Comparison of ENCODE assay signal across 1 cellular context in the genomic region with DNA sequence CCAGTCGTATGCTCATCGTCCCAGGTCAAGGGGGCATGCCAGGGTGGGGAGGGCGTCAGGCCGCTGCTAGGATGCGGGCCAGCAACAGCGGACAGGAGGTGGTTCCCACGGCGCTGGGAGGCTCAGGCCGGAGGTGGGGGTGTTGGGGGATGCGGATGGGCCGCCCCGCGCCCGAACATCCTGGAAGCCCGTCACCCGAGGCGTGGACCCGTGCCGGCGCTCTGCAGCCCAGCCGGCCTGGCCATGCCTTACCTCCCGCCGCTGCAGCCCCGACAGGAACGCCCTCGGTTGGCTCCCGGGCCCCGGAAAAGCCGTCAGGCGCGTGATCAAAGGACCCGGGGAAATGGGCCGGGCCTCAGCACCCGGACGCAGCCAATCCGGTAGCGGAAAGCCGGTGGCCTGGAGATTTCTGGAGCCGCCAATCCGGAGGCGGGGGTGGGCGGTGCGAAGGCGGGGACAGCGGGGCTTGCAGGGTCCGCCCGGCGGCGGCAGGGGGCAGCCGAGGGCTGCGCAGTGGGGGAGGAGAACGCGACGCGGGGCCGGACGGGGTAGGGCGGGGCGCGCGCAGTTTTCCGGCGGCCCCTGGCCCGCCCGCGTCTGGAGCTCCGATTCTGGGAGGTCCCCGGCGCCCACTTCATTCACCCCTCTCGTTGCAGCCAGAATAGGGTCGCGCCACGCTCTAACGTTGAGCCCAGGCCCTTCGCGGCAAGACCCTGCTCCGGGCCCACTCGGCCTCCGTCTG.
A peak's percentile ranks its signal among the peaks of the same experiment; 100 is the strongest.
TF ChIP-seq lines count a peak whose summit lies in the region.

TSS of gene SMIM29 (minus strand) at position 280 of the 742 bp plus-strand sequence. CDS start 1,215 bp downstream, outside the sequence.

TF ChIP-seq in HepG2, 621 proteins besides CTCF, POLR2A, EP300 and RAD21 (continued from another document and continues in another):
- TF ChIP-seq SOX13 (IDR thresholded peaks at IDR 0.05) (0 out of 2 replicates have a peak, but pooled peaks have one; percentile 16), SOX13 (CRISPR knock-in tag; conservative IDR thresholded peaks at IDR 0.05 in 1 of 2, IDR thresholded peaks at IDR 0.05 in 1 of 2) (peak in 1 of 2 experiments; percentile 3; a peak in 1 of 4 replicates), KDM5B (CRISPR knock-in tag; IDR thresholded peaks at IDR 0.05; ENCODE audit: borderline replicate concordance) (peak; percentile 64), SMAD3 (CRISPR knock-in tag; IDR thresholded peaks at IDR 0.05) (peak; percentile 54; the same call in 1 of the 2 replicates), ZNF547 (CRISPR knock-in tag; IDR thresholded peaks at IDR 0.05) (peak; percentile 93), ZNF205 (CRISPR knock-in tag; IDR thresholded peaks at IDR 0.05) (0 out of 2 replicates have a peak, but pooled peaks have one; percentile 33), MXI1 (IDR thresholded peaks at IDR 0.05; ENCODE audit: borderline replicate concordance, low read depth, low read length) (peak; percentile 95; the same call in 2 of the 3 replicates), ZNF34 (CRISPR knock-in tag; IDR thresholded peaks at IDR 0.05; ENCODE audit: borderline replicate concordance) (no peak), ZNF468 (CRISPR knock-in tag; IDR thresholded peaks at IDR 0.05) (peak; percentile 72; the same call in 1 of the 2 replicates), CBX1 (IDR thresholded peaks at IDR 0.05; ENCODE audit: low read depth) (peak; percentile 37), SMAD1 (CRISPR knock-in tag; IDR thresholded peaks at IDR 0.05; ENCODE audit: borderline replicate concordance, low read depth) (peak; percentile 26; the same call in 1 of the 2 replicates), CEBPG (CRISPR knock-in tag; IDR thresholded peaks at IDR 0.05) (no peak), FOXM1 (CRISPR knock-in tag; IDR thresholded peaks at IDR 0.05) (no peak), TBL1XR1 (IDR thresholded peaks at IDR 0.05; ENCODE audit: borderline replicate concordance, low read length, partially characterized antibody) (peak; percentile 21), ARHGAP35 (CRISPR knock-in tag; IDR thresholded peaks at IDR 0.05; ENCODE audit: borderline replicate concordance) (peak; percentile 85), KAT2B (IDR thresholded peaks at IDR 0.05; ENCODE audit: borderline replicate concordance, low read depth, low read length) (no peak), CCAR2 (optimal IDR thresholded peaks at IDR 0.05; ENCODE audit: low read depth, low read length) (no peak), EEA1 (CRISPR knock-in tag; IDR thresholded peaks at IDR 0.05; ENCODE audit: borderline replicate concordance) (no peak), BRCA1 (CRISPR knock-in tag; IDR thresholded peaks at IDR 0.05) (no peak; the same call in none of the 2 replicates), FOXA3 (CRISPR knock-in tag; IDR thresholded peaks at IDR 0.05) (peak; percentile 23; the same call in 1 of the 2 replicates), THAP11 (CRISPR knock-in tag; IDR thresholded peaks at IDR 0.05) (peak; percentile 62; the same call in 1 of the 2 replicates), ZBTB1 (CRISPR knock-in tag; IDR thresholded peaks at IDR 0.05; ENCODE audit: borderline replicate concordance) (no peak), ZNF276 (CRISPR knock-in tag; IDR thresholded peaks at IDR 0.05; ENCODE audit: low read depth) (no peak), GMEB1 (CRISPR knock-in tag; IDR thresholded peaks at IDR 0.05; ENCODE audit: borderline replicate concordance) (peak; percentile 85), ZNF264 (CRISPR knock-in tag; IDR thresholded peaks at IDR 0.05) (no peak; the same call in 1 of the 2 replicates), SKI (IDR thresholded peaks at IDR 0.05; ENCODE audit: partially characterized antibody) (peak; percentile 64), NR2F6 (IDR thresholded peaks at IDR 0.05) (no peak), NR2F6 (CRISPR knock-in tag; IDR thresholded peaks at IDR 0.05) (peak; percentile 22; the same call in 1 of the 2 replicates), NR0B2 (CRISPR knock-in tag; IDR thresholded peaks at IDR 0.05) (peak; percentile 91), ZNF749 (CRISPR knock-in tag; IDR thresholded peaks at IDR 0.05; ENCODE audit: borderline replicate concordance) (peak; percentile 70; the same call in 1 of the 2 replicates), ATF7 (IDR thresholded peaks at IDR 0.05) (no peak), ATF7 (CRISPR knock-in tag; IDR thresholded peaks at IDR 0.05) (peak; percentile 8; the same call in 1 of the 2 replicates), HNRNPL (IDR thresholded peaks at IDR 0.05; ENCODE audit: low read depth, low read length) (peak; percentile 85), HOXA7 (CRISPR knock-in tag; IDR thresholded peaks at IDR 0.05) (no peak), ZNF207 (IDR thresholded peaks at IDR 0.05; ENCODE audit: borderline replicate concordance) (no peak), XBP1 (CRISPR knock-in tag; IDR thresholded peaks at IDR 0.05) (no peak), ZNF597 (CRISPR knock-in tag; IDR thresholded peaks at IDR 0.05) (no peak), PATZ1 (CRISPR knock-in tag; IDR thresholded peaks at IDR 0.05) (peak; percentile 71), NFATC3 (CRISPR knock-in tag; IDR thresholded peaks at IDR 0.05) (peak; percentile 71; the same call in 1 of the 2 replicates), SP4 (CRISPR knock-in tag; IDR thresholded peaks at IDR 0.05) (peak; percentile 81), DR1 (CRISPR knock-in tag; IDR thresholded peaks at IDR 0.05) (peak; percentile 67; the same call in 1 of the 2 replicates), PBX2 (CRISPR knock-in tag; IDR thresholded peaks at IDR 0.05) (no peak), TCF7 (IDR thresholded peaks at IDR 0.05; ENCODE audit: low read depth) (peak; percentile 86)
- TF ChIP-seq, protein P1, sequence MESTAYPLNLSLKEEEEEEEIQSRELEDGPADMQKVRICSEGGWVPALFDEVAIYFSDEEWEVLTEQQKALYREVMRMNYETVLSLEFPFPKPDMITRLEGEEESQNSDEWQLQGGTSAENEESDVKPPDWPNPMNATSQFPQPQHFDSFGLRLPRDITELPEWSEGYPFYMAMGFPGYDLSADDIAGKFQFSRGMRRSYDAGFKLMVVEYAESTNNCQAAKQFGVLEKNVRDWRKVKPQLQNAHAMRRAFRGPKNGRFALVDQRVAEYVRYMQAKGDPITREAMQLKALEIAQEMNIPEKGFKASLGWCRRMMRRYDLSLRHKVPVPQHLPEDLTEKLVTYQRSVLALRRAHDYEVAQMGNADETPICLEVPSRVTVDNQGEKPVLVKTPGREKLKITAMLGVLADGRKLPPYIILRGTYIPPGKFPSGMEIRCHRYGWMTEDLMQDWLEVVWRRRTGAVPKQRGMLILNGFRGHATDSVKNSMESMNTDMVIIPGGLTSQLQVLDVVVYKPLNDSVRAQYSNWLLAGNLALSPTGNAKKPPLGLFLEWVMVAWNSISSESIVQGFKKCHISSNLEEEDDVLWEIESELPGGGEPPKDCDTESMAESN (CRISPR knock-in tag; conservative IDR thresholded peaks at IDR 0.05) = peak; percentile 87
- TF ChIP-seq, protein P2, sequence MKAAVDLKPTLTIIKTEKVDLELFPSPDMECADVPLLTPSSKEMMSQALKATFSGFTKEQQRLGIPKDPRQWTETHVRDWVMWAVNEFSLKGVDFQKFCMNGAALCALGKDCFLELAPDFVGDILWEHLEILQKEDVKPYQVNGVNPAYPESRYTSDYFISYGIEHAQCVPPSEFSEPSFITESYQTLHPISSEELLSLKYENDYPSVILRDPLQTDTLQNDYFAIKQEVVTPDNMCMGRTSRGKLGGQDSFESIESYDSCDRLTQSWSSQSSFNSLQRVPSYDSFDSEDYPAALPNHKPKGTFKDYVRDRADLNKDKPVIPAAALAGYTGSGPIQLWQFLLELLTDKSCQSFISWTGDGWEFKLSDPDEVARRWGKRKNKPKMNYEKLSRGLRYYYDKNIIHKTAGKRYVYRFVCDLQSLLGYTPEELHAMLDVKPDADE (CRISPR knock-in tag; IDR thresholded peaks at IDR 0.05) = no peak
- TF ChIP-seq, protein P3, sequence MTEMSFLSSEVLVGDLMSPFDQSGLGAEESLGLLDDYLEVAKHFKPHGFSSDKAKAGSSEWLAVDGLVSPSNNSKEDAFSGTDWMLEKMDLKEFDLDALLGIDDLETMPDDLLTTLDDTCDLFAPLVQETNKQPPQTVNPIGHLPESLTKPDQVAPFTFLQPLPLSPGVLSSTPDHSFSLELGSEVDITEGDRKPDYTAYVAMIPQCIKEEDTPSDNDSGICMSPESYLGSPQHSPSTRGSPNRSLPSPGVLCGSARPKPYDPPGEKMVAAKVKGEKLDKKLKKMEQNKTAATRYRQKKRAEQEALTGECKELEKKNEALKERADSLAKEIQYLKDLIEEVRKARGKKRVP (CRISPR knock-in tag; IDR thresholded peaks at IDR 0.05) = no peak
- TF ChIP-seq, protein P4, sequence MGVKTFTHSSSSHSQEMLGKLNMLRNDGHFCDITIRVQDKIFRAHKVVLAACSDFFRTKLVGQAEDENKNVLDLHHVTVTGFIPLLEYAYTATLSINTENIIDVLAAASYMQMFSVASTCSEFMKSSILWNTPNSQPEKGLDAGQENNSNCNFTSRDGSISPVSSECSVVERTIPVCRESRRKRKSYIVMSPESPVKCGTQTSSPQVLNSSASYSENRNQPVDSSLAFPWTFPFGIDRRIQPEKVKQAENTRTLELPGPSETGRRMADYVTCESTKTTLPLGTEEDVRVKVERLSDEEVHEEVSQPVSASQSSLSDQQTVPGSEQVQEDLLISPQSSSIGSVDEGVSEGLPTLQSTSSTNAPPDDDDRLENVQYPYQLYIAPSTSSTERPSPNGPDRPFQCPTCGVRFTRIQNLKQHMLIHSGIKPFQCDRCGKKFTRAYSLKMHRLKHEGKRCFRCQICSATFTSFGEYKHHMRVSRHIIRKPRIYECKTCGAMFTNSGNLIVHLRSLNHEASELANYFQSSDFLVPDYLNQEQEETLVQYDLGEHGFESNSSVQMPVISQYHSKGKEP (CRISPR knock-in tag; IDR thresholded peaks at IDR 0.05) = no peak
- TF ChIP-seq, protein P5, sequence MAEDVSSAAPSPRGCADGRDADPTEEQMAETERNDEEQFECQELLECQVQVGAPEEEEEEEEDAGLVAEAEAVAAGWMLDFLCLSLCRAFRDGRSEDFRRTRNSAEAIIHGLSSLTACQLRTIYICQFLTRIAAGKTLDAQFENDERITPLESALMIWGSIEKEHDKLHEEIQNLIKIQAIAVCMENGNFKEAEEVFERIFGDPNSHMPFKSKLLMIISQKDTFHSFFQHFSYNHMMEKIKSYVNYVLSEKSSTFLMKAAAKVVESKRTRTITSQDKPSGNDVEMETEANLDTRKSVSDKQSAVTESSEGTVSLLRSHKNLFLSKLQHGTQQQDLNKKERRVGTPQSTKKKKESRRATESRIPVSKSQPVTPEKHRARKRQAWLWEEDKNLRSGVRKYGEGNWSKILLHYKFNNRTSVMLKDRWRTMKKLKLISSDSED (CRISPR knock-in tag; IDR thresholded peaks at IDR 0.05) = no peak
